Comparison of ENCODE assay signal across 14 cellular contexts in genomic region chr11:17952487-17952886, GRCh38.
DNase-seq lines count a peak whose midpoint lies in the region; ATAC-seq and TF ChIP-seq lines count a peak whose summit lies in the region.
"Had no signal": no experiment of that assay in that cellular context is flagged by ENCODE, and none has a peak within 500 bp of the region (broad histone marks: within the 10 kb centered on the region; RNA-seq: fewer than 3 reads in every experiment).

No MANE protein-coding gene starts in this region.

- H3K79me1 ChIP-seq in IMR-90 (ENCODE audit: low read depth in 1 of 2, low read length in 2 of 2), result no peaks in the 10 kb centered on the region

- peaks cover 55% of the 10 kb centered on the region for H3K36me3 ChIP-seq in CD4-positive, CD25-positive, alpha-beta regulatory T cell (ENCODE audit: control insufficient read depth, insufficient read depth, low read length)
- H3K36me3 ChIP-seq in IMR-90 (ENCODE audit: control insufficient read depth, insufficient read depth, low read length), result peaks cover 5% of the 10 kb centered on the region
- peaks cover 4 to 13% (median 9%) of the 10 kb centered on the region in 3 donors for H3K36me3 ChIP-seq in skeletal muscle tissue (ENCODE audit: control insufficient read depth in 3 of 3, insufficient read depth in 3 of 3, low read length in 3 of 3)

- H3K23ac ChIP-seq in IMR-90 (ENCODE audit: low read depth, low read length), result no peak overlapping the region

- in situ Hi-C loops in IMR-90 (cut with MboI; ENCODE audit: low sequenced_read_pairs), result no loop called here

- H4K5ac ChIP-seq in IMR-90 (ENCODE audit: low read depth, low read length), result no peak overlapping the region

- peaks cover 78% of the 10 kb centered on the region for H3K36me3 Mint-ChIP-seq in CD4-positive, CD25-positive, alpha-beta regulatory T cell

- peaks cover 0 to 1% (median 0%) of the 10 kb centered on the region in 7 donors for H3K9me3 Mint-ChIP-seq in CD4-positive, CD25-positive, alpha-beta regulatory T cell
- H3K9me3 Mint-ChIP-seq: GM23338 had no signal

- H2AFZ ChIP-seq in IMR-90 (replicated peaks; ENCODE audit: low read length, poor library complexity), result no peak overlapping the region
- H2AFZ ChIP-seq: GM23338 had no signal

- no peaks in the 10 kb centered on the region for H3K27me3 ChIP-seq in CD4-positive, CD25-positive, alpha-beta regulatory T cell (ENCODE audit: control insufficient read depth, insufficient read depth, low read length)
- H3K27me3 ChIP-seq in IMR-90 (ENCODE audit: control insufficient read depth, insufficient read depth, low read length) (no peaks in the 10 kb centered on the region), skeletal muscle tissue (ENCODE audit: control insufficient read depth in 3 of 3, insufficient read depth in 3 of 3, low read length in 3 of 3) (no peaks in the 10 kb centered on the region)

- WGBS in IMR-90 (ENCODE audit: extremely low coverage in 2 of 2, insufficient read length in 1 of 2), 2 experiments, result 86% methylated on average over 3 of the region's 4 CpGs; no CpG with 5 or more reads in 1 of the 2 experiments

- no peaks in the 10 kb centered on the region for H3K4me1 ChIP-seq in CD4-positive, CD25-positive, alpha-beta regulatory T cell (ENCODE audit: control insufficient read depth, insufficient read depth, low read length, poor library complexity, severe bottlenecking)
- H3K4me1 ChIP-seq in IMR-90 (ENCODE audit: control insufficient read depth, insufficient read depth, low read length) (peaks cover 3% of the 10 kb centered on the region; the same call in 1 of the 2 replicates), skeletal muscle tissue (ENCODE audit: control insufficient read depth in 3 of 3, insufficient read depth in 3 of 3, low read length in 3 of 3) (peaks cover 8 to 54% (median 40%) of the 10 kb centered on the region in 3 donors)
- H3K4me1 ChIP-seq: HAP-1 had no signal

- H3K56ac ChIP-seq in IMR-90 (ENCODE audit: extremely low read depth, insufficient read depth, low read length), result no peak overlapping the region

- CTCF ChIA-PET in IMR-90 (lab: Yijun Ruan, JAX), result interaction anchor here (0.6 kb wide), 1 partner anchor 658 kb away, joined by 4 read pairs; no protein-coding TSS in a partner anchor

- TF ChIP-seq RAD21 in IMR-90 (IDR thresholded peaks at IDR 0.05; ENCODE audit: low read length), result no peak

- H4K8ac ChIP-seq in IMR-90 (ENCODE audit: low read depth in 2 of 2, low read length in 2 of 2), result no peak overlapping the region

- H3K4me3 Mint-ChIP-seq in CD4-positive, CD25-positive, alpha-beta regulatory T cell, result no peak overlapping the region
- H3K4me3 Mint-ChIP-seq: B cell; CD4-positive, alpha-beta memory T cell; GM23338 had no signal

- no peak overlapping the region for H3K18ac ChIP-seq in IMR-90 (ENCODE audit: low read depth, low read length)

- TF ChIP-seq CTCF in IMR-90 (conservative IDR thresholded peaks at IDR 0.05; ENCODE audit: low read depth, low read length), result no peak

- no peak overlapping the region for H3K4me3 ChIP-seq in CD4-positive, CD25-positive, alpha-beta regulatory T cell (ENCODE audit: low read depth, low read length)
- H3K4me3 ChIP-seq in IMR-90 (ENCODE audit: insufficient read depth, low read depth, low read length), result no peak overlapping the region
- H3K4me3 ChIP-seq in skeletal muscle tissue (ENCODE audit: low read length in 3 of 3), result no peak overlapping the region
- H3K4me3 ChIP-seq: GM12878, GM23338, HAP-1 had no signal

- H3K27me3 Mint-ChIP-seq in CD4-positive, CD25-positive, alpha-beta regulatory T cell, result no peaks in the 10 kb centered on the region
- H3K27me3 Mint-ChIP-seq: B cell; CD4-positive, alpha-beta memory T cell had no signal

- H3K4me1 Mint-ChIP-seq in CD4-positive, CD25-positive, alpha-beta regulatory T cell, result peaks cover 0 to 10% (median 2%) of the 10 kb centered on the region in 4 donors
- H3K4me1 Mint-ChIP-seq: B cell, GM23338 had no signal

- H3K14ac ChIP-seq in IMR-90 (replicated peaks; ENCODE audit: low read depth, low read length), result no peak overlapping the region

- H2BK20ac ChIP-seq in IMR-90 (ENCODE audit: low read depth, low read length), result no peak overlapping the region

- no peak overlapping the region for H2AK9ac ChIP-seq in IMR-90 (replicated peaks; ENCODE audit: low read depth, low read length, poor library complexity)

- no peak for TF ChIP-seq POLR2A in IMR-90 (IDR thresholded peaks at IDR 0.05; ENCODE audit: low read depth, low read length)

- H3K9me3 ChIP-seq in CD4-positive, CD25-positive, alpha-beta regulatory T cell (ENCODE audit: control insufficient read depth in 2 of 2, low read length in 2 of 2), result no peaks in the 10 kb centered on the region
- H3K9me3 ChIP-seq in IMR-90 (ENCODE audit: control insufficient read depth, insufficient read depth, low read length), result no peaks in the 10 kb centered on the region
- no peaks in the 10 kb centered on the region for H3K9me3 ChIP-seq in skeletal muscle tissue (ENCODE audit: control insufficient read depth in 3 of 3, low read length in 3 of 3)
- H3K9me3 ChIP-seq: HAP-1 had no signal

- no peak overlapping the region for H2BK15ac ChIP-seq in IMR-90 (ENCODE audit: low read depth, low read length)

- intact Hi-C loops in IMR-90 (cut with micrococcal nuclease), result no loop called here

- no peak overlapping the region for H3K27ac ChIP-seq in CD4-positive, CD25-positive, alpha-beta regulatory T cell (ENCODE audit: insufficient read depth, low read length, poor library complexity, severe bottlenecking)
- H3K27ac ChIP-seq in IMR-90 (ENCODE audit: insufficient read depth, low read length) (no peak overlapping the region), skeletal muscle tissue (ENCODE audit: low read depth, low read length) (peak overlapping the region; percentile 0)

- no peak overlapping the region for H2AK5ac ChIP-seq in IMR-90 (ENCODE audit: low read depth, low read length)

- H3K9ac ChIP-seq in IMR-90 (ENCODE audit: low read depth, low read length) (no peak overlapping the region), skeletal muscle tissue (ENCODE audit: low read depth in 1 of 3, low read length in 3 of 3) (no peak overlapping the region)

- H3K4ac ChIP-seq in IMR-90 (ENCODE audit: low read depth, low read length), result no peak overlapping the region

- peaks cover 5% of the 10 kb centered on the region; the same call in 1 of the 2 replicates for H3K9me1 ChIP-seq in IMR-90 (ENCODE audit: insufficient read depth, low read length)

- no peak overlapping the region for H4K91ac ChIP-seq in IMR-90 (ENCODE audit: insufficient read depth, low read depth, low read length)

- H3K27ac Mint-ChIP-seq in CD4-positive, CD25-positive, alpha-beta regulatory T cell, result peak overlapping the region in 2 of 3 donors; percentile 10 to 61
- H3K27ac Mint-ChIP-seq: B cell, GM23338 had no signal

- ATAC-seq in CD4-positive, CD25-positive, alpha-beta regulatory T cell (ENCODE audit: low read depth in 2 of 2), result no peak
- ATAC-seq in IMR-90 (ENCODE audit: low read depth), result peak; percentile 11; the same call in 1 of the 2 replicates
- ATAC-seq in left lobe of liver, result peak; percentile 61
- no peak for ATAC-seq in SK-N-SH treated with all-trans-retinoic acid at 6 μM for 48 hours
- ATAC-seq: GM12878, GM23338 had no signal

- no peak for DNase-seq in CD4-positive, CD25-positive, alpha-beta regulatory T cell
- DNase-seq in IMR-90 (no peak), left lobe of liver (ENCODE audit: low spot score) (no peak), NCI-H1694 treated with DMSO at 0.1 percent for 48 hours (lab: John Stamatoyannopoulos, UW) (no peak), NCI-H526 treated with DMSO at 0.1 percent for 48 hours (lab: John Stamatoyannopoulos, UW) (no peak)
- DNase-seq: C1 segment of cervical spinal cord; CD4-positive, alpha-beta memory T cell; DMS79 had no signal

- no peaks in the 10 kb centered on the region for H4K20me1 ChIP-seq in IMR-90 (ENCODE audit: insufficient read depth, low read length)

- no peak overlapping the region for H3K4me2 ChIP-seq in IMR-90 (ENCODE audit: low read depth, low read length)
- H3K4me2 ChIP-seq: GM23338 had no signal

- H2BK5ac ChIP-seq in IMR-90 (ENCODE audit: low read depth, low read length, poor library complexity, severe bottlenecking), result no peak overlapping the region

- no TSS peak for BruUV-seq in IMR-90 (replicated peaks; lab: Mats Ljungman, UMichigan)

- dilution Hi-C loops in IMR-90 (cut with HindIII; ENCODE audit: low sequenced_read_pairs, unreplicated experiment), result no loop called here

- POLR2A ChIA-PET in IMR-90 (lab: Charles Lee; ENCODE audit: unreplicated experiment), result no interaction called here

- no peak overlapping the region for H2BK120ac ChIP-seq in IMR-90 (ENCODE audit: low read depth, low read length)

TF ChIP-seq in IMR-90, 13 proteins besides CTCF, POLR2A, EP300 and RAD21 (continues in another document):
- TF ChIP-seq MAZ (IDR thresholded peaks at IDR 0.05; ENCODE audit: borderline replicate concordance, low read depth, low read length) (no peak), BHLHE40 (IDR thresholded peaks at IDR 0.05; ENCODE audit: low read depth, low read length) (no peak), RFX5 (IDR thresholded peaks at IDR 0.05; ENCODE audit: low read depth, low read length) (no peak), NFE2L2 (IDR thresholded peaks at IDR 0.05; ENCODE audit: low read depth, low read length) (no peak), SMC3 (IDR thresholded peaks at IDR 0.05; ENCODE audit: low read depth, low read length) (no peak), MXI1 (IDR thresholded peaks at IDR 0.05; ENCODE audit: borderline replicate concordance, low read depth, low read length) (no peak), FOS (IDR thresholded peaks at IDR 0.05; ENCODE audit: low read depth, low read length) (no peak), CEBPB (IDR thresholded peaks at IDR 0.05; ENCODE audit: low read depth, low read length) (no peak), MAFK (IDR thresholded peaks at IDR 0.05; ENCODE audit: low read depth, low read length) (no peak), RCOR1 (IDR thresholded peaks at IDR 0.05; ENCODE audit: insufficient replicate concordance, low read length) (no peak)

TF ChIP-seq in SK-N-SH treated with all-trans-retinoic acid at 6 μM for 48 hours, 23 proteins besides CTCF, POLR2A, EP300 and RAD21 (continues in another document):
- TF ChIP-seq POU6F1 (CRISPR knock-in tag; IDR thresholded peaks at IDR 0.05; ENCODE audit: borderline replicate concordance, low read depth), result no peak
- TF ChIP-seq ZNF8 (CRISPR knock-in tag; IDR thresholded peaks at IDR 0.05), result no peak
- no peak for TF ChIP-seq TCF4 (CRISPR knock-in tag; IDR thresholded peaks at IDR 0.05; ENCODE audit: borderline replicate concordance)
- TF ChIP-seq SNAI2 (CRISPR knock-in tag; IDR thresholded peaks at IDR 0.05), result no peak

Comparison
In these comparisons a context has a peak if more than half of its experiments do, and no peak if none do; other contexts are left out.
1. ATAC-seq: peak in IMR-90 (single experiment) and left lobe of liver (single experiment); none in CD4-positive, CD25-positive, alpha-beta regulatory T cell (0 of 2) and SK-N-SH treated with all-trans-retinoic acid at 6 μM for 48 hours (single experiment).